In the genomic region with DNA sequence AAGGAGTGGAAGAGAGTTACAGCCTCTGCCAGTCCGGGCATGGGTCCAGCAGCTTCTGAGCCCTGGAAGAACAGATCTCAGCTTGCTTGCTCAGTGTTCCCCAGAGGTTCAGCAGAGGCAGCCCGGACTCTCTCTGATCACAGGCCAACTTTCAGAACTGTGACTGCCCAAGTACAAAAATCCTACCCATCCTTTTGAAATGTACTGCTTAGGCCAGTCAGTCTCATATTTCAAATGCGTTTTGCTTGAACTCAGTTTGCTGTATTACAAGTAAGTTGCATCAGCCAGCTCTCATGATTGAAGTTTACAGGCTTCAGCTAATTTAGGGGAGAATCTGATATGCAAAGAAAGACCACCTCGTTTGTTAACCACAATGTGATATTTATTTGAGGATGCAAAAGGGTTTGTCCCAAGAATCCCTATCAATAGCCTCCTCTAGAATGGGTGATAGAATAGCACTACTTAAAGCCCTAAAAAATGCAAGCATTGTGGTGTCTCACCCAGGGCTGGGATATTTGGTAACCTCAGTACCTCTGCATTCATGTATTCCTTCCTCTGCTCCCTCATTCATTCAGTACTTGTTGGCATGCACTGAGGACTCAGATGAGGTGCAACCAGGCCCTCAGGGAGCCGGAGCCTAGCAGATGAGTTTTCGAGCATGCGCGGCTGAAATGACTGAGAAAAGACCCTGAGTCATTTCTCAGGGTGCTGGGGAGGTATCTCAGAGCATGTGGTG, we compare ENCODE assay signal across 8 cellular contexts. TPM values are rescaled to one million over a fixed set of nuclear protein-coding genes. Genes with fewer than 3 reads are reported as not detected.
DNase-seq lines count a peak whose midpoint lies in the region; ATAC-seq, FAIRE-seq and TF ChIP-seq lines count a peak whose summit lies in the region.

No MANE protein-coding gene starts in this region.

- no peak overlapping the region for H2AFZ ChIP-seq in astrocyte (ENCODE audit: low read depth, low read length)

- H3K9ac ChIP-seq in astrocyte (ENCODE audit: low read length), result no peak overlapping the region

- H3K9me3 Mint-ChIP-seq in astrocyte (ENCODE audit: unreplicated experiment), result no peaks in the 10 kb centered on the region

- H3K4me3 Mint-ChIP-seq in astrocyte (ENCODE audit: unreplicated experiment), result no peak overlapping the region

- H3K27ac ChIP-seq in astrocyte (ENCODE audit: low read depth, low read length) (no peak overlapping the region), lower lobe of right lung (peak overlapping the region; percentile 56)

- peaks cover 31% of the 10 kb centered on the region for H3K79me2 ChIP-seq in astrocyte (ENCODE audit: insufficient read depth, low read length)

- no peak overlapping the region for H3K4me3 ChIP-seq in astrocyte (ENCODE audit: insufficient read depth, low read depth, low read length)
- H3K4me3 ChIP-seq in lower lobe of right lung, result no peak overlapping the region
- no peak overlapping the region for H3K4me3 ChIP-seq in HAP-1

- H3K27me3 ChIP-seq in astrocyte (ENCODE audit: insufficient read depth, low read length) (no peaks in the 10 kb centered on the region), lower lobe of right lung (ENCODE audit: low read depth) (no peaks in the 10 kb centered on the region), HAP-1 (ENCODE audit: low read depth) (no peaks in the 10 kb centered on the region)

- H3K4me1 ChIP-seq in astrocyte (ENCODE audit: insufficient read depth, low read length), result peaks cover 6% of the 10 kb centered on the region
- H3K4me1 ChIP-seq in lower lobe of right lung, result peaks cover 27% of the 10 kb centered on the region
- peaks cover 13% of the 10 kb centered on the region for H3K4me1 ChIP-seq in HAP-1

- no peak for FAIRE-seq in astrocyte (lab: Jason Lieb, UNC)

- in situ Hi-C loops in HAP-1 (cut with MboI; ENCODE audit: low sequenced_read_pairs), result no loop called here

- H3K36me3 Mint-ChIP-seq in astrocyte (ENCODE audit: low read depth, unreplicated experiment), result peaks cover 18% of the 10 kb centered on the region

- peak overlapping the region; percentile 98 for H3K27ac Mint-ChIP-seq in astrocyte (ENCODE audit: unreplicated experiment)

- H3K9me3 ChIP-seq in astrocyte (ENCODE audit: insufficient read depth, low read depth, low read length), result no peaks in the 10 kb centered on the region
- no peaks in the 10 kb centered on the region for H3K9me3 ChIP-seq in lower lobe of right lung
- H3K9me3 ChIP-seq in HAP-1, result no peaks in the 10 kb centered on the region

- peaks cover 4% of the 10 kb centered on the region for H4K20me1 ChIP-seq in astrocyte (ENCODE audit: insufficient read depth, low read length)

- H3K36me3 ChIP-seq in astrocyte (ENCODE audit: insufficient read depth, low read length) (peaks cover 18% of the 10 kb centered on the region), lower lobe of right lung (peaks cover 67% of the 10 kb centered on the region), HAP-1 (replicated peaks) (peaks cover 78% of the 10 kb centered on the region)

- TF ChIP-seq CTCF in astrocyte (IDR thresholded peaks at IDR 0.05; ENCODE audit: insufficient read depth, low read depth, low read length) (no peak), lower lobe of right lung (IDR thresholded peaks at IDR 0.05) (no peak)

- H3K4me1 Mint-ChIP-seq in astrocyte (ENCODE audit: low read depth, unreplicated experiment), result peaks cover 26% of the 10 kb centered on the region

- peak in 1 of 2 donors; percentile 44 for ATAC-seq in lower lobe of right lung
- ATAC-seq in HG03342 (IDR thresholded peaks at IDR 0.05; ENCODE audit: unreplicated experiment), result no peak

- H3K4me2 ChIP-seq in astrocyte (ENCODE audit: low read length), result no peak overlapping the region

- DNase-seq in DMS53 treated with DMSO at 0.1 percent for 48 hours (lab: John Stamatoyannopoulos, UW; ENCODE audit: unreplicated experiment) (peak; percentile 76), NCI-H1092 (lab: John Stamatoyannopoulos, UW) (peak; percentile 30), astrocyte (ENCODE audit: low read depth) (peak; percentile 65), lower lobe of right lung (peak; percentile 68), ecto neural progenitor cell (ENCODE audit: low spot score) (no peak), cerebellum (ENCODE audit: low spot score) (no peak), HAP-1 (ENCODE audit: low spot score in 2 of 2) (no peak)

- H3K27me3 Mint-ChIP-seq in astrocyte (ENCODE audit: low read depth, unreplicated experiment), result no peaks in the 10 kb centered on the region

- intact Hi-C loops in lower lobe of right lung (cut with DNase I), result no loop called here

RNA-seq across cellular contexts. Expression of gene AIMP2, which starts 7.0 kb away (rescaled TPM):
- total RNA-seq in astrocyte (46.9 and 48.3 TPM in 2 replicates), lower lobe of right lung (17.4 TPM), cerebellum (18.4 TPM)

RNA-seq across cellular contexts. Expression of gene PMS2, which starts 7.2 kb away (rescaled TPM):
- total RNA-seq in astrocyte (15.3 and 17.8 TPM in 2 replicates), lower lobe of right lung (10.1 TPM), cerebellum (26.1 TPM)

RNA-seq across cellular contexts. Expression of gene ANKRD61, which starts 15.1 kb away (rescaled TPM):
- total RNA-seq in astrocyte, result 0.18 and 0.31 TPM in 2 replicates
- total RNA-seq in lower lobe of right lung, result not detected
- total RNA-seq in cerebellum, result not detected

RNA-seq across cellular contexts. Expression of gene EIF2AK1, which starts 42.9 kb away (rescaled TPM):
- 115 and 119 TPM in 2 replicates for total RNA-seq in astrocyte
- 72.0 TPM for total RNA-seq in lower lobe of right lung
- total RNA-seq in cerebellum, result 69.3 TPM

RNA-seq across cellular contexts. Expression of gene RSPH10B, which starts 45.6 kb away (rescaled TPM):
- total RNA-seq in astrocyte (0.12 TPM in 1 of 2 replicates, not detected in the other), lower lobe of right lung (2.7 TPM), cerebellum (4.1 TPM)

Comparison
In these comparisons a context has a peak if more than half of its experiments do, and no peak if none do; other contexts are left out.
1. DNase-seq: peak in DMS53 treated with DMSO at 0.1 percent for 48 hours (single experiment), NCI-H1092 (single experiment), astrocyte (single experiment) and lower lobe of right lung (single experiment); none in ecto neural progenitor cell (single experiment), cerebellum (single experiment) and HAP-1 (0 of 2).